In genomic region chr14:46053221-46053620, GRCh38 we compare ENCODE assay signal across 33 cellular contexts.
"Had no signal": no experiment of that assay in that cellular context is flagged by ENCODE, and none has a peak within 500 bp of the region (broad histone marks: within the 10 kb centered on the region; RNA-seq: fewer than 3 reads in every experiment).

No MANE protein-coding gene starts in this region.

- H3K4me1 Mint-ChIP-seq: activated CD4-positive, alpha-beta T cell treated with anti-CD3 and anti-CD28 coated beads, Interleukin-2, amount 10 ng/mL, durations not matched to agents 24 days and 14 days; activated naive CD8-positive, alpha-beta T cell treated with anti-CD3 and anti-CD28 coated beads for 36 hours; endodermal cell; naive thymus-derived CD4-positive, alpha-beta T cell; stimulated activated naive B cell treated with anti-CD40 and anti-IgM and Interleukin-4, amounts not matched to agents 10 μg/mL and 1 μg/mL and 100 μg/mL, for 72 hours; T-helper 17 cell had no signal

- H3K4me3 Mint-ChIP-seq: activated CD4-positive, alpha-beta memory T cell treated with anti-CD3 and anti-CD28 coated beads for 36 hours; activated CD4-positive, alpha-beta T cell treated with anti-CD3 and anti-CD28 coated beads, Interleukin-2, amount 10 ng/mL, durations not matched to agents 24 days and 14 days; activated naive CD4-positive, alpha-beta T cell treated with anti-CD3 and anti-CD28 coated beads for 36 hours; activated naive CD8-positive, alpha-beta T cell treated with anti-CD3 and anti-CD28 coated beads for 36 hours; activated T-helper 1 cell treated with anti-CD3 and anti-CD28 coated beads, Interleukin-12 subunit alpha, Interleukin-12 subunit beta, Interleukin-2, Interleukin-4 antibody, amounts not matched to agents 30 ng/mL and 10 ng/mL and 1 ng/mL, durations not matched to agents 14 hours and 24 hours and 36 hours; dendritic cell treated with granulocyte-macrophage colony-stimulating factor and Interleukin-4, amounts not matched to agents 40 ng/mL and 50 ng/mL, for 4 days; endodermal cell; naive thymus-derived CD4-positive, alpha-beta T cell; stimulated activated naive B cell treated with anti-CD40 and anti-IgM and Interleukin-4, amounts not matched to agents 10 μg/mL and 1 μg/mL and 100 μg/mL, for 72 hours; T-helper 17 cell had no signal

- H3K9me3 Mint-ChIP-seq: dendritic cell treated with granulocyte-macrophage colony-stimulating factor and Interleukin-4, amounts not matched to agents 40 ng/mL and 50 ng/mL, for 4 days; endodermal cell; stimulated activated naive B cell treated with anti-CD40 and anti-IgM and Interleukin-4, amounts not matched to agents 10 μg/mL and 1 μg/mL and 100 μg/mL, for 72 hours had no signal

- H3K9me3 ChIP-seq: esophagus muscularis mucosa, gastrocnemius medialis, ovary, prostate gland, right atrium auricular region, stomach, thyroid gland, upper lobe of left lung, vagina had no signal

- H3K79me2 ChIP-seq: hepatocyte had no signal

- H2AFZ ChIP-seq: hepatocyte had no signal

- ATAC-seq: gastrocnemius medialis; left colon; naive thymus-derived CD4-positive, alpha-beta T cell; stimulated activated naive B cell treated with anti-CD40 and anti-IgM and Interleukin-4, amounts not matched to agents 10 μg/mL and 1 μg/mL and 100 μg/mL, for 72 hours; T-helper 17 cell had no signal

- H3K27me3 ChIP-seq: adrenal gland, brain microvascular endothelial cell, esophagus muscularis mucosa, gastrocnemius medialis, hepatocyte, ovary, right atrium auricular region, stomach, thyroid gland, upper lobe of left lung, vagina had no signal

- H3K27ac Mint-ChIP-seq: activated CD4-positive, alpha-beta memory T cell treated with anti-CD3 and anti-CD28 coated beads for 36 hours; activated CD4-positive, alpha-beta T cell treated with anti-CD3 and anti-CD28 coated beads, Interleukin-2, amount 10 ng/mL, durations not matched to agents 24 days and 14 days; activated naive CD4-positive, alpha-beta T cell treated with anti-CD3 and anti-CD28 coated beads for 36 hours; activated naive CD8-positive, alpha-beta T cell treated with anti-CD3 and anti-CD28 coated beads for 36 hours; activated T-helper 1 cell treated with anti-CD3 and anti-CD28 coated beads, Interleukin-12 subunit alpha, Interleukin-12 subunit beta, Interleukin-2, Interleukin-4 antibody, amounts not matched to agents 30 ng/mL and 10 ng/mL and 1 ng/mL, durations not matched to agents 14 hours and 24 hours and 36 hours; dendritic cell treated with granulocyte-macrophage colony-stimulating factor and Interleukin-4, amounts not matched to agents 40 ng/mL and 50 ng/mL, for 4 days; endodermal cell; naive thymus-derived CD4-positive, alpha-beta T cell; stimulated activated naive B cell treated with anti-CD40 and anti-IgM and Interleukin-4, amounts not matched to agents 10 μg/mL and 1 μg/mL and 100 μg/mL, for 72 hours; T-helper 17 cell had no signal

- DNase-seq: activated CD4-positive, alpha-beta memory T cell treated with anti-CD3 and anti-CD28 coated beads for 36 hours; activated CD4-positive, alpha-beta T cell treated with anti-CD3 and anti-CD28 coated beads, Interleukin-2, amount 10 ng/mL, durations not matched to agents 24 days and 14 days; activated CD4-positive, CD25-positive, alpha-beta regulatory T cell treated with anti-CD3 and anti-CD28 coated beads, Interleukin-2, amount 50 U/mL, for 72 hours; activated CD8-positive, alpha-beta memory T cell treated with anti-CD3 and anti-CD28 coated beads, Interleukin-2, amount 50 U/mL, for 4 hours; activated effector memory CD4-positive, alpha-beta T cell treated with anti-CD3 and anti-CD28 coated beads, Interleukin-2, amount 50 U/mL, for 16 hours; activated naive CD4-positive, alpha-beta T cell treated with anti-CD3 and anti-CD28 coated beads for 36 hours; activated naive CD8-positive, alpha-beta T cell treated with anti-CD3 and anti-CD28 coated beads for 36 hours; activated T-cell treated with anti-CD3 and anti-CD28 coated beads, Interleukin-2, amount 50 U/mL, for 1 hour; adrenal gland; brain microvascular endothelial cell; central memory CD4-positive, alpha-beta T cell; endodermal cell; gastrocnemius medialis; glutamatergic neuron; left colon; midbrain; naive thymus-derived CD4-positive, alpha-beta T cell; ovary; stimulated activated CD4-positive, alpha-beta T cell treated with anti-CD3 and anti-CD28 coated beads, Interleukin-2, amount 100 ng/mL, for 24 hours; stimulated activated naive B cell treated with anti-CD40 and anti-IgM and Interleukin-4, amounts not matched to agents 10 μg/mL and 1 μg/mL and 100 μg/mL, for 72 hours; stomach; T-helper 17 cell; T1000; thyroid gland; upper lobe of left lung had no signal

- H3K27ac ChIP-seq: adrenal gland, brain microvascular endothelial cell, esophagus muscularis mucosa, gastrocnemius medialis, hepatocyte, ovary, prostate gland, right atrium auricular region, stomach, thyroid gland, upper lobe of left lung, vagina had no signal

- H3K4me1 ChIP-seq: adrenal gland, esophagus muscularis mucosa, gastrocnemius medialis, prostate gland, right atrium auricular region, stomach, thyroid gland, upper lobe of left lung, vagina had no signal

- H3K36me3 Mint-ChIP-seq: activated CD4-positive, alpha-beta memory T cell treated with anti-CD3 and anti-CD28 coated beads for 36 hours; activated naive CD8-positive, alpha-beta T cell treated with anti-CD3 and anti-CD28 coated beads for 36 hours; naive thymus-derived CD4-positive, alpha-beta T cell; stimulated activated naive B cell treated with anti-CD40 and anti-IgM and Interleukin-4, amounts not matched to agents 10 μg/mL and 1 μg/mL and 100 μg/mL, for 72 hours had no signal

- H3K4me2 ChIP-seq: hepatocyte, smooth muscle cell had no signal

- H3K4me3 ChIP-seq: adrenal gland, esophagus muscularis mucosa, gastrocnemius medialis, hepatocyte, ovary, prostate gland, right atrium auricular region, smooth muscle cell, stomach, thyroid gland, upper lobe of left lung, vagina had no signal

- H3K27me3 Mint-ChIP-seq: activated CD4-positive, alpha-beta memory T cell treated with anti-CD3 and anti-CD28 coated beads for 36 hours; activated CD4-positive, alpha-beta T cell treated with anti-CD3 and anti-CD28 coated beads, Interleukin-2, amount 10 ng/mL, durations not matched to agents 24 days and 14 days; activated naive CD8-positive, alpha-beta T cell treated with anti-CD3 and anti-CD28 coated beads for 36 hours; dendritic cell treated with granulocyte-macrophage colony-stimulating factor and Interleukin-4, amounts not matched to agents 40 ng/mL and 50 ng/mL, for 4 days; naive thymus-derived CD4-positive, alpha-beta T cell; stimulated activated naive B cell treated with anti-CD40 and anti-IgM and Interleukin-4, amounts not matched to agents 10 μg/mL and 1 μg/mL and 100 μg/mL, for 72 hours; T-helper 17 cell had no signal

- H3K36me3 ChIP-seq: adrenal gland, brain microvascular endothelial cell, esophagus muscularis mucosa, gastrocnemius medialis, ovary, prostate gland, right atrium auricular region, stomach, thyroid gland, upper lobe of left lung, vagina had no signal
